In the genomic region with DNA sequence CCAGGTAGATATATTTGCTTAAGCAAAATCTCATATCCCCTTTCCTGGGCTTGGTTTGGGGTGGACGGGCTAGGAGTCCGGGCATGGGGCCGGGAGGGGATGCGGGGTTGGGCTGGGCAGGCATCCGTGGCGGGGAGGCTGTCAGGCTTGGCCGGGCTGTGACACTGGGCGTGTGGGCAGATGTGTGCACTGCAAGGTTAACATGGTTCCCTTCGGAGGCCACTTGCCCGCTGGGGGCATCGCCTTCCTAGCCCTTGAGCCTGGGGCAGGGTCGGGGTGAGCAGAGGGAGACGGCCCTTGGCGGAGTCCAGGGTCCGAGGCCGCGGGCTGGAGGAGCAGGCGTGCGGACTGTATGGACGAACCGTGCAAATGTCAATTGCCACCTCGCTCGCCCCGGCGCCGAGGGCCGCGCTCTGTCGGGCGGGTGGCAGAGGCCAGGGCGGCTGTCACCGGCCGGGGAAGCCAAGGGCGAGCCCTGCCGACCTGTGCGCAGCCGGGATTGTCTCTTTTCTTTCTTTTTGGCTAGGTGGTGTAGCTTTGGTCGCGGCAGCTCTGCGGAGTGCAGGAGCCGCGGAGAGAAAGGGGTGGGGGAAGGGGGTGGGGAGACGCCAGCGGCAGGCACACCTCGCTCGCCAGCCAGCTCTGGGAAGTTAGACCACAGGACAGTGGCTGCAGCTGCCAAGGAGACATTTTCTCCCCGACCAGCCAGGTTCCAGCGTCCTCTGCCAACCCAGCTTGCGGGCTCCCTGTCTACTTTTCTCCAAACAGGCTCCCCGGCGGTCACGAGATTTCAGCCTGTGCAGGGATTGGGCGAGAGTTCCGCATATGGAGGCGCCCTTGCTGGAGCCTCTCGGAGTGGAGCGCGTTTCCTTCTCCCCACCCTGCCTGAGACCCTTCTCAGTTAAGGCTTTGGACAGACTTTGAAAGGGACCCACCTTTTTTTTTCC, we compare ENCODE assay signal across 1 cellular context.
A peak's percentile ranks its signal among the peaks of the same experiment; 100 is the strongest.
TF ChIP-seq lines count a peak whose summit lies in the region.

No MANE protein-coding gene starts in this region.

TF ChIP-seq in WTC11, 78 proteins besides CTCF, POLR2A, EP300 and RAD21 (continued from another document):
- TF ChIP-seq, protein P1, sequence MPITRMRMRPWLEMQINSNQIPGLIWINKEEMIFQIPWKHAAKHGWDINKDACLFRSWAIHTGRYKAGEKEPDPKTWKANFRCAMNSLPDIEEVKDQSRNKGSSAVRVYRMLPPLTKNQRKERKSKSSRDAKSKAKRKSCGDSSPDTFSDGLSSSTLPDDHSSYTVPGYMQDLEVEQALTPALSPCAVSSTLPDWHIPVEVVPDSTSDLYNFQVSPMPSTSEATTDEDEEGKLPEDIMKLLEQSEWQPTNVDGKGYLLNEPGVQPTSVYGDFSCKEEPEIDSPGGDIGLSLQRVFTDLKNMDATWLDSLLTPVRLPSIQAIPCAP (CRISPR knock-in tag; IDR thresholded peaks at IDR 0.05): no peak
- TF ChIP-seq NR1H2 (CRISPR knock-in tag; IDR thresholded peaks at IDR 0.05) (no peak), RELA (CRISPR knock-in tag; IDR thresholded peaks at IDR 0.05; ENCODE audit: borderline replicate concordance) (no peak), ZNF219 (CRISPR knock-in tag; IDR thresholded peaks at IDR 0.05; ENCODE audit: borderline replicate concordance) (0 out of 2 replicates have a peak, but pooled peaks have one; percentile 41), ZNF671 (CRISPR knock-in tag; IDR thresholded peaks at IDR 0.05) (no peak)
- TF ChIP-seq, protein P2, sequence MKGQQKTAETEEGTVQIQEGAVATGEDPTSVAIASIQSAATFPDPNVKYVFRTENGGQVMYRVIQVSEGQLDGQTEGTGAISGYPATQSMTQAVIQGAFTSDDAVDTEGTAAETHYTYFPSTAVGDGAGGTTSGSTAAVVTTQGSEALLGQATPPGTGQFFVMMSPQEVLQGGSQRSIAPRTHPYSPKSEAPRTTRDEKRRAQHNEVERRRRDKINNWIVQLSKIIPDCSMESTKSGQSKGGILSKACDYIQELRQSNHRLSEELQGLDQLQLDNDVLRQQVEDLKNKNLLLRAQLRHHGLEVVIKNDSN (CRISPR knock-in tag; IDR thresholded peaks at IDR 0.05): peak; percentile 72
- TF ChIP-seq, protein P3, sequence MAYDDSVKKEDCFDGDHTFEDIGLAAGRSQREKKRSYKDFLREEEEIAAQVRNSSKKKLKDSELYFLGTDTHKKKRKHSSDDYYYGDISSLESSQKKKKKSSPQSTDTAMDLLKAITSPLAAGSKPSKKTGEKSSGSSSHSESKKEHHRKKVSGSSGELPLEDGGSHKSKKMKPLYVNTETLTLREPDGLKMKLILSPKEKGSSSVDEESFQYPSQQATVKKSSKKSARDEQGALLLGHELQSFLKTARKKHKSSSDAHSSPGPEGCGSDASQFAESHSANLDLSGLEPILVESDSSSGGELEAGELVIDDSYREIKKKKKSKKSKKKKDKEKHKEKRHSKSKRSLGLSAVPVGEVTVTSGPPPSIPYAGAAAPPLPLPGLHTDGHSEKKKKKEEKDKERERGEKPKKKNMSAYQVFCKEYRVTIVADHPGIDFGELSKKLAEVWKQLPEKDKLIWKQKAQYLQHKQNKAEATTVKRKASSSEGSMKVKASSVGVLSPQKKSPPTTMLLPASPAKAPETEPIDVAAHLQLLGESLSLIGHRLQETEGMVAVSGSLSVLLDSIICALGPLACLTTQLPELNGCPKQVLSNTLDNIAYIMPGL (CRISPR knock-in tag; IDR thresholded peaks at IDR 0.05): no peak
- TF ChIP-seq, protein P4, sequence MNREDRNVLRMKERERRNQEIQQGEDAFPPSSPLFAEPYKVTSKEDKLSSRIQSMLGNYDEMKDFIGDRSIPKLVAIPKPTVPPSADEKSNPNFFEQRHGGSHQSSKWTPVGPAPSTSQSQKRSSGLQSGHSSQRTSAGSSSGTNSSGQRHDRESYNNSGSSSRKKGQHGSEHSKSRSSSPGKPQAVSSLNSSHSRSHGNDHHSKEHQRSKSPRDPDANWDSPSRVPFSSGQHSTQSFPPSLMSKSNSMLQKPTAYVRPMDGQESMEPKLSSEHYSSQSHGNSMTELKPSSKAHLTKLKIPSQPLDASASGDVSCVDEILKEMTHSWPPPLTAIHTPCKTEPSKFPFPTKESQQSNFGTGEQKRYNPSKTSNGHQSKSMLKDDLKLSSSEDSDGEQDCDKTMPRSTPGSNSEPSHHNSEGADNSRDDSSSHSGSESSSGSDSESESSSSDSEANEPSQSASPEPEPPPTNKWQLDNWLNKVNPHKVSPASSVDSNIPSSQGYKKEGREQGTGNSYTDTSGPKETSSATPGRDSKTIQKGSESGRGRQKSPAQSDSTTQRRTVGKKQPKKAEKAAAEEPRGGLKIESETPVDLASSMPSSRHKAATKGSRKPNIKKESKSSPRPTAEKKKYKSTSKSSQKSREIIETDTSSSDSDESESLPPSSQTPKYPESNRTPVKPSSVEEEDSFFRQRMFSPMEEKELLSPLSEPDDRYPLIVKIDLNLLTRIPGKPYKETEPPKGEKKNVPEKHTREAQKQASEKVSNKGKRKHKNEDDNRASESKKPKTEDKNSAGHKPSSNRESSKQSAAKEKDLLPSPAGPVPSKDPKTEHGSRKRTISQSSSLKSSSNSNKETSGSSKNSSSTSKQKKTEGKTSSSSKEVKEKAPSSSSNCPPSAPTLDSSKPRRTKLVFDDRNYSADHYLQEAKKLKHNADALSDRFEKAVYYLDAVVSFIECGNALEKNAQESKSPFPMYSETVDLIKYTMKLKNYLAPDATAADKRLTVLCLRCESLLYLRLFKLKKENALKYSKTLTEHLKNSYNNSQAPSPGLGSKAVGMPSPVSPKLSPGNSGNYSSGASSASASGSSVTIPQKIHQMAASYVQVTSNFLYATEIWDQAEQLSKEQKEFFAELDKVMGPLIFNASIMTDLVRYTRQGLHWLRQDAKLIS (CRISPR knock-in tag; IDR thresholded peaks at IDR 0.05; ENCODE audit: borderline replicate concordance): no peak
- TF ChIP-seq, protein P5, sequence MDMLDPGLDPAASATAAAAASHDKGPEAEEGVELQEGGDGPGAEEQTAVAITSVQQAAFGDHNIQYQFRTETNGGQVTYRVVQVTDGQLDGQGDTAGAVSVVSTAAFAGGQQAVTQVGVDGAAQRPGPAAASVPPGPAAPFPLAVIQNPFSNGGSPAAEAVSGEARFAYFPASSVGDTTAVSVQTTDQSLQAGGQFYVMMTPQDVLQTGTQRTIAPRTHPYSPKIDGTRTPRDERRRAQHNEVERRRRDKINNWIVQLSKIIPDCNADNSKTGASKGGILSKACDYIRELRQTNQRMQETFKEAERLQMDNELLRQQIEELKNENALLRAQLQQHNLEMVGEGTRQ (CRISPR knock-in tag; IDR thresholded peaks at IDR 0.05): peak; percentile 78
- TF ChIP-seq, protein P6, sequence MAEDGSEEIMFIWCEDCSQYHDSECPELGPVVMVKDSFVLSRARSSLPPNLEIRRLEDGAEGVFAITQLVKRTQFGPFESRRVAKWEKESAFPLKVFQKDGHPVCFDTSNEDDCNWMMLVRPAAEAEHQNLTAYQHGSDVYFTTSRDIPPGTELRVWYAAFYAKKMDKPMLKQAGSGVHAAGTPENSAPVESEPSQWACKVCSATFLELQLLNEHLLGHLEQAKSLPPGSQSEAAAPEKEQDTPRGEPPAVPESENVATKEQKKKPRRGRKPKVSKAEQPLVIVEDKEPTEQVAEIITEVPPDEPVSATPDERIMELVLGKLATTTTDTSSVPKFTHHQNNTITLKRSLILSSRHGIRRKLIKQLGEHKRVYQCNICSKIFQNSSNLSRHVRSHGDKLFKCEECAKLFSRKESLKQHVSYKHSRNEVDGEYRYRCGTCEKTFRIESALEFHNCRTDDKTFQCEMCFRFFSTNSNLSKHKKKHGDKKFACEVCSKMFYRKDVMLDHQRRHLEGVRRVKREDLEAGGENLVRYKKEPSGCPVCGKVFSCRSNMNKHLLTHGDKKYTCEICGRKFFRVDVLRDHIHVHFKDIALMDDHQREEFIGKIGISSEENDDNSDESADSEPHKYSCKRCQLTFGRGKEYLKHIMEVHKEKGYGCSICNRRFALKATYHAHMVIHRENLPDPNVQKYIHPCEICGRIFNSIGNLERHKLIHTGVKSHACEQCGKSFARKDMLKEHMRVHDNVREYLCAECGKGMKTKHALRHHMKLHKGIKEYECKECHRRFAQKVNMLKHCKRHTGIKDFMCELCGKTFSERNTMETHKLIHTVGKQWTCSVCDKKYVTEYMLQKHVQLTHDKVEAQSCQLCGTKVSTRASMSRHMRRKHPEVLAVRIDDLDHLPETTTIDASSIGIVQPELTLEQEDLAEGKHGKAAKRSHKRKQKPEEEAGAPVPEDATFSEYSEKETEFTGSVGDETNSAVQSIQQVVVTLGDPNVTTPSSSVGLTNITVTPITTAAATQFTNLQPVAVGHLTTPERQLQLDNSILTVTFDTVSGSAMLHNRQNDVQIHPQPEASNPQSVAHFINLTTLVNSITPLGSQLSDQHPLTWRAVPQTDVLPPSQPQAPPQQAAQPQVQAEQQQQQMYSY (CRISPR knock-in tag; IDR thresholded peaks at IDR 0.05): no peak
